13 cellular contexts compared by ENCODE assay signal in the genomic region with DNA sequence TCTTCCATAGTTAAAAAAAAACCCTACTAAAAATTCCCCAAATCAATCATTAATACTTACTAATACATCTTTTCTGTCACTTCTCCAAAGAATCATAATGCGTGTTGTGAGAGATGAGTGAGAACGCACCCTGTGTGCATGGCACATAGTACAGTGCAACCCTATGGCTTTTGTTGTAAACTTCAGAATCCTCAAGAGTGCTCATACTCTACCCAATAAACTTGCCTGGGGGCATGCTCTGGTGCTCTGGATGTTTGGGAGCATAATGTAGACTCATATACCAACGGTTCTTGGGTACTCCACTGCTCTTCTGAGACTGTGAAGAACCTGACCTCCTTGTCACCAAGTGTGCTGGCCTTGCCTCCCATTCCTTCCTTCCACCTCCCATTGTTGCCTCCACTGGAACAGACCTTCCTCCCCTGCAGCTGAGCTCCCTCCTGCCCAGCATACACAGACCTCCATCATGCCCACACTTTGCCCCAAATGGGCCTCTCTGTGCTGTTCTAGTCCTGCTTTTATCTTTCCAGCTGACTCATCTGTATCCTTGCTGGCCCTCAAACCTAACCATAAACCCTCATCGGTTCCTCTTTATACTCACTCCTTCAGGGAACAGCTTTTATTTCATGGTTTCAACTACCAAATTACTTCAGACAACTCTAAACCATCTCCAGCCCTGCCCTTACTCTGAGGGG. TPM values are rescaled to one million over a fixed set of nuclear protein-coding genes. Genes with fewer than 3 reads are reported as not detected.
DNase-seq lines count a peak whose midpoint lies in the region; ATAC-seq and TF ChIP-seq lines count a peak whose summit lies in the region.
"Had no signal": no experiment of that assay in that cellular context is flagged by ENCODE, and none has a peak within 500 bp of the region (broad histone marks: within the 10 kb centered on the region; RNA-seq: fewer than 3 reads in every experiment).

No MANE protein-coding gene starts in this region.

- H3K4me3 Mint-ChIP-seq in activated CD4-positive, alpha-beta memory T cell treated with anti-CD3 and anti-CD28 coated beads, Interleukin-2, amount 10 ng/mL, durations not matched to agents 7 days and 5 days = no peak overlapping the region
- H3K4me3 Mint-ChIP-seq in stimulated activated effector memory CD8-positive, alpha-beta T cell treated with anti-CD3 and anti-CD28 coated beads, Interleukin-12 subunit alpha, Interleukin-12 subunit beta, amount 100 ng/mL, for 72 hours = peak overlapping the region; percentile 21

- H3K9me3 ChIP-seq in HUES6 (ENCODE audit: control insufficient read depth, insufficient read depth, low read depth, low read length) = no peaks in the 10 kb centered on the region
- H3K9me3 ChIP-seq in WERI-Rb-1 (ENCODE audit: severe bottlenecking) = no peaks in the 10 kb centered on the region
- H3K9me3 ChIP-seq: neutrophil had no signal

- peak; percentile 78 for ATAC-seq in stimulated activated effector memory CD8-positive, alpha-beta T cell treated with anti-CD3 and anti-CD28 coated beads, Interleukin-12 subunit alpha, Interleukin-12 subunit beta, amount 100 ng/mL, for 72 hours
- ATAC-seq: foreskin keratinocyte, left colon had no signal

- H3K4me1 Mint-ChIP-seq in activated CD4-positive, alpha-beta memory T cell treated with anti-CD3 and anti-CD28 coated beads, Interleukin-2, amount 10 ng/mL, durations not matched to agents 7 days and 5 days = peaks cover 48% of the 10 kb centered on the region
- H3K4me1 Mint-ChIP-seq in stimulated activated effector memory CD8-positive, alpha-beta T cell treated with anti-CD3 and anti-CD28 coated beads, Interleukin-12 subunit alpha, Interleukin-12 subunit beta, amount 100 ng/mL, for 72 hours = peaks cover 39% of the 10 kb centered on the region

- H3K27me3 Mint-ChIP-seq in activated CD4-positive, alpha-beta memory T cell treated with anti-CD3 and anti-CD28 coated beads, Interleukin-2, amount 10 ng/mL, durations not matched to agents 7 days and 5 days = no peaks in the 10 kb centered on the region

- H3K4me1 ChIP-seq in HUES6 (ENCODE audit: control insufficient read depth, insufficient read depth, low read length) = peaks cover 30% of the 10 kb centered on the region

- H3K4me3 ChIP-seq in HUES6 (ENCODE audit: low read depth, low read length) (no peak overlapping the region; the same call in 1 of the 2 replicates), WERI-Rb-1 (ENCODE audit: low read depth, low read length) (no peak overlapping the region)

- peaks cover 31% of the 10 kb centered on the region for H3K36me3 ChIP-seq in HUES6 (ENCODE audit: control insufficient read depth, insufficient read depth, low read length)
- H3K36me3 ChIP-seq in WERI-Rb-1 = peaks cover 16% of the 10 kb centered on the region
- H3K36me3 ChIP-seq: neutrophil had no signal

- H3K27ac Mint-ChIP-seq in activated CD4-positive, alpha-beta memory T cell treated with anti-CD3 and anti-CD28 coated beads, Interleukin-2, amount 10 ng/mL, durations not matched to agents 7 days and 5 days = peak overlapping the region; percentile 57
- H3K27ac Mint-ChIP-seq in stimulated activated effector memory CD8-positive, alpha-beta T cell treated with anti-CD3 and anti-CD28 coated beads, Interleukin-12 subunit alpha, Interleukin-12 subunit beta, amount 100 ng/mL, for 72 hours = peak overlapping the region; percentile 77

- in situ Hi-C loops in GM13977 (cut with MboI; ENCODE audit: low pct_unique_long_range_greater_than_20kb, low sequenced_read_pairs, unreplicated experiment) = no loop called here

- no peak overlapping the region for H3K9ac ChIP-seq in HUES6 (ENCODE audit: low read length)

- H3K27me3 ChIP-seq in HUES6 (ENCODE audit: control insufficient read depth, insufficient read depth, low read length) (no peaks in the 10 kb centered on the region), WERI-Rb-1 (ENCODE audit: insufficient read depth, low read depth, severe bottlenecking) (no peaks in the 10 kb centered on the region)
- H3K27me3 ChIP-seq: foreskin keratinocyte, neutrophil had no signal

- CTCF ChIA-PET in activated CD4-positive, alpha-beta memory T cell treated with anti-CD3 and anti-CD28 coated beads, Interleukin-2, amount 10 ng/mL, durations not matched to agents 7 days and 5 days (lab: Charles Lee) = no interaction called here

- DNase-seq in GM13977 (ENCODE audit: low spot score) = peak; percentile 9
- DNase-seq in activated CD4-positive, alpha-beta memory T cell treated with anti-CD3 and anti-CD28 coated beads, Interleukin-2, amount 10 ng/mL, durations not matched to agents 7 days and 5 days = no peak
- DNase-seq in stimulated activated effector memory CD8-positive, alpha-beta T cell treated with anti-CD3 and anti-CD28 coated beads, Interleukin-12 subunit alpha, Interleukin-12 subunit beta, amount 100 ng/mL, for 72 hours (ENCODE audit: low spot score in 2 of 2) = peak; percentile 3 to 67
- no peak for DNase-seq in inferior parietal cortex (ENCODE audit: extremely low spot score)
- no peak for DNase-seq in putamen (ENCODE audit: low spot score)
- DNase-seq in WERI-Rb-1 = no peak
- DNase-seq: amniotic stem cell, DMS 273 treated with DMSO at 0.1 percent for 48 hours, foreskin keratinocyte, left colon, NCI-H1417 treated with DMSO at 0.1 percent for 48 hours had no signal

- 0 out of 2 replicates have a peak overlapping the region, but pooled peaks have one; percentile 49 for H3K27ac ChIP-seq in HUES6 (ENCODE audit: low read depth, low read length)
- no peak overlapping the region for H3K27ac ChIP-seq in WERI-Rb-1
- H3K27ac ChIP-seq: foreskin keratinocyte had no signal

- H3K9me3 Mint-ChIP-seq in activated CD4-positive, alpha-beta memory T cell treated with anti-CD3 and anti-CD28 coated beads, Interleukin-2, amount 10 ng/mL, durations not matched to agents 7 days and 5 days = no peaks in the 10 kb centered on the region
- H3K9me3 Mint-ChIP-seq in stimulated activated effector memory CD8-positive, alpha-beta T cell treated with anti-CD3 and anti-CD28 coated beads, Interleukin-12 subunit alpha, Interleukin-12 subunit beta, amount 100 ng/mL, for 72 hours = no peaks in the 10 kb centered on the region

- no peak for TF ChIP-seq CTCF in GM13977 (IDR thresholded peaks at IDR 0.05; ENCODE audit: extremely low read depth, insufficient read depth, missing control alignments)
- TF ChIP-seq CTCF in WERI-Rb-1 (IDR thresholded peaks at IDR 0.05; ENCODE audit: low read depth, low read length) = no peak

- POLR2A ChIA-PET in activated CD4-positive, alpha-beta memory T cell treated with anti-CD3 and anti-CD28 coated beads, Interleukin-2, amount 10 ng/mL, durations not matched to agents 7 days and 5 days (lab: Charles Lee) = interaction anchor here (4.3 kb wide), 1 partner anchor 9 kb away, joined by 38 read pairs; a partner anchor contains a TSS

- peaks cover 46% of the 10 kb centered on the region for H3K36me3 Mint-ChIP-seq in activated CD4-positive, alpha-beta memory T cell treated with anti-CD3 and anti-CD28 coated beads, Interleukin-2, amount 10 ng/mL, durations not matched to agents 7 days and 5 days (ENCODE audit: low read depth)
- peaks cover 60% of the 10 kb centered on the region for H3K36me3 Mint-ChIP-seq in stimulated activated effector memory CD8-positive, alpha-beta T cell treated with anti-CD3 and anti-CD28 coated beads, Interleukin-12 subunit alpha, Interleukin-12 subunit beta, amount 100 ng/mL, for 72 hours

RNA-seq across cellular contexts. Expression of a gene that starts 8.9 kb away (rescaled TPM):
- 10 to 100 TPM; 17.8 to 18.6 TPM for total RNA-seq in activated CD4-positive, alpha-beta memory T cell treated with anti-CD3 and anti-CD28 coated beads, Interleukin-2, amount 10 ng/mL, durations not matched to agents 7 days and 5 days

RNA-seq across cellular contexts. Expression of a gene that starts 57.4 kb away (rescaled TPM):
- total RNA-seq in activated CD4-positive, alpha-beta memory T cell treated with anti-CD3 and anti-CD28 coated beads, Interleukin-2, amount 10 ng/mL, durations not matched to agents 7 days and 5 days = under 1 TPM; 0.30 TPM
- total RNA-seq: foreskin keratinocyte had no signal

Comparison
In these comparisons a context has a peak if more than half of its experiments do, and no peak if none do; other contexts are left out.
1. DNase-seq: peak in GM13977 (single experiment) and stimulated activated effector memory CD8-positive, alpha-beta T cell treated with anti-CD3 and anti-CD28 coated beads, Interleukin-12 subunit alpha, Interleukin-12 subunit beta, amount 100 ng/mL, for 72 hours (2 of 2); none in activated CD4-positive, alpha-beta memory T cell treated with anti-CD3 and anti-CD28 coated beads, Interleukin-2, amount 10 ng/mL, durations not matched to agents 7 days and 5 days (single experiment), inferior parietal cortex (single experiment), putamen (single experiment) and WERI-Rb-1 (single experiment).